ENCODE assay signal across 10 cellular contexts in the genomic region with DNA sequence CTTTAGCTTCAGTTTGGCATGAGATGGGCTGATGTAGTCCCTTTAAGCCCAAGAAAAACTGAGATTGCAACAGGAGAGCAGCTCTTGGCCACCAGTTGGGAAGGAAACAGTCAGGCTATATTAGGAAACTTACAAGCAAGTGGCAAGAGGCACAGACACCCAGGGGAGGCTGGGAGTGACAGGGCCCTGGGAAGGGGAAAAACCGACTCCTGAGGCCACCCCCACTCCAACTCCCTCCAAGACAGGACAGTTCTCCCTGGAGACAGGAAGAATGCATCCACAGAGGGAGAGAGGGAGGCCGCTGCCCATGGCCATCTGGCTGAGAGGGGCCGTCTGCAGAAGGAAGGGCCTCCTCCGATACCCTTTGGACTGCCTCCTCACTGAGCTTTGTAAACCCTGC. TPM values are rescaled to one million over a fixed set of nuclear protein-coding genes. Genes with fewer than 3 reads are reported as not detected.
A peak's percentile ranks its signal among the peaks of the same experiment; 100 is the strongest.
DNase-seq lines count a peak whose midpoint lies in the region; ATAC-seq, FAIRE-seq and TF ChIP-seq lines count a peak whose summit lies in the region.
"Had no signal": no experiment of that assay in that cellular context is flagged by ENCODE, and none has a peak within 500 bp of the region (broad histone marks: within the 10 kb centered on the region; RNA-seq: fewer than 3 reads in every experiment).

No MANE protein-coding gene starts in this region.

- H3K4me1 ChIP-seq in tibial artery = peaks cover 0 to 93% (median 49%) of the 10 kb centered on the region in 4 donors
- H3K4me1 ChIP-seq in ovary (ENCODE audit: insufficient read depth) = no peaks in the 10 kb centered on the region

- no peak for ATAC-seq in HG03159 (IDR thresholded peaks at IDR 0.05; ENCODE audit: unreplicated experiment)
- ATAC-seq: K562 had no signal

- no peak for TF ChIP-seq POLR2A in ovary (IDR thresholded peaks at IDR 0.05)

- DNase-seq in HTR-8/SVneo (ENCODE audit: insufficient read length, low spot score) (no peak), astrocyte of the spinal cord (ENCODE audit: low read depth, low spot score) (peak; percentile 37), islet precursor cell (peak; percentile 81), tibial artery (peak; percentile 67 to 92), NCI-H2227 treated with DMSO at 0.1 percent for 48 hours (lab: John Stamatoyannopoulos, UW) (no peak), ovary (no peak), GDM1 (lab: John Stamatoyannopoulos, UW) (no peak)
- DNase-seq: NCI-H510A treated with DMSO at 0.1 percent for 48 hours had no signal

- no peaks in the 10 kb centered on the region for H3K9me3 ChIP-seq in tibial artery
- H3K9me3 ChIP-seq in ovary = no peaks in the 10 kb centered on the region

- TF ChIP-seq CTCF in astrocyte of the spinal cord (IDR thresholded peaks at IDR 0.05; ENCODE audit: low read depth, low read length) (no peak), tibial artery (IDR thresholded peaks at IDR 0.05) (no peak), ovary (IDR thresholded peaks at IDR 0.05) (no peak)

- intact Hi-C loops in tibial artery (cut with DNase I; ENCODE audit: low total_unique reads) (no loop called here), ovary (cut with DNase I) (no loop called here)

- in situ Hi-C loops in astrocyte of the spinal cord (cut with HindIII; ENCODE audit: low sequenced_read_pairs) = no loop called here

- H3K36me3 ChIP-seq in tibial artery (no peaks in the 10 kb centered on the region), ovary (no peaks in the 10 kb centered on the region)

- 23 to 38% (median 33%) methylated on average over 4 of the region's 4 CpGs for WGBS in ovary, 3 donors

- no peak for TF ChIP-seq EP300 in ovary (IDR thresholded peaks at IDR 0.05)

- H3K27ac ChIP-seq in tibial artery (peak overlapping the region; percentile 67 to 95), ovary (no peak overlapping the region)

- H3K27me3 ChIP-seq in tibial artery (no peaks in the 10 kb centered on the region), ovary (no peaks in the 10 kb centered on the region)

- H3K4me3 ChIP-seq in astrocyte of the spinal cord (ENCODE audit: low read depth, low read length) (no peak overlapping the region), tibial artery (peak overlapping the region; percentile 29 to 36), ovary (no peak overlapping the region)
- H3K4me3 ChIP-seq: K562 had no signal

- peak; percentile 69 for FAIRE-seq in HTR-8/SVneo (lab: Jason Lieb, UNC)
- FAIRE-seq: K562 had no signal

RNA-seq across cellular contexts. Expression of a gene that starts 20.5 kb away (rescaled TPM):
- total RNA-seq in ovary = 10 to 100 TPM in 1 of 7 donors, 1 to 10 TPM in 5, under 1 TPM in 1; 0.48 to 27.4 (median 3.0) TPM
- polyA plus RNA-seq in ovary = 1 to 10 TPM; 2.9 to 7.5 TPM
- total RNA-seq: K562 had no signal
- polyA plus RNA-seq: K562 had no signal

RNA-seq across cellular contexts. Expression of a gene that starts 44.1 kb away (rescaled TPM):
- 10 to 100 TPM; 27.7 to 40.1 (median 37.2) TPM for total RNA-seq in ovary
- 10 to 100 TPM; 39.6 to 55.3 TPM for polyA plus RNA-seq in ovary

Comparison
In these comparisons a context has a peak if more than half of its experiments do, and no peak if none do; other contexts are left out.
1. DNase-seq: peak in astrocyte of the spinal cord (single experiment), islet precursor cell (single experiment) and tibial artery (2 of 2); none in HTR-8/SVneo (single experiment), NCI-H2227 treated with DMSO at 0.1 percent for 48 hours (single experiment), ovary (0 of 5) and GDM1 (single experiment).
2. H3K4me3 ChIP-seq: peak in tibial artery (2 of 2); none in astrocyte of the spinal cord (single experiment) and ovary (single experiment).
3. H3K27ac ChIP-seq: peak in tibial artery (2 of 2); none in ovary (0 of 2).